ENCODE assay signal across 8 cellular contexts in genomic region chr15:100879461-100880138, GRCh38. TPM values are rescaled to one million over a fixed set of nuclear protein-coding genes. Genes with fewer than 3 reads are reported as not detected.
A peak's percentile ranks its signal among the peaks of the same experiment; 100 is the strongest.
DNase-seq lines count a peak whose midpoint lies in the region; ATAC-seq and TF ChIP-seq lines count a peak whose summit lies in the region.

ALDH1A3 (plus strand) TSS chr15:100879831; CDS start chr15:100879908, 77 bp downstream.

- no TSS peak for BruUV-seq in PC-3 (replicated peaks; lab: Mats Ljungman, UMichigan)

- CTCF ChIA-PET in PC-3 (lab: Charles Lee) = no interaction called here

- no peaks in the 10 kb centered on the region for H3K9me3 Mint-ChIP-seq in chondrocyte (ENCODE audit: low read depth)

- H3K4me1 ChIP-seq in PC-3 (ENCODE audit: insufficient read depth, low read length) (peaks cover 32% of the 10 kb centered on the region), lower lobe of right lung (peaks cover 12% of the 10 kb centered on the region), tibial artery (peaks cover 0 to 19% (median 14%) of the 10 kb centered on the region in 4 donors)

- H3K9ac ChIP-seq in PC-3 (ENCODE audit: low read length) = peak within 1 kb of the TSS; percentile 100

- H3K4me3 Mint-ChIP-seq in chondrocyte (ENCODE audit: unreplicated experiment) = peak within 1 kb of the TSS; percentile 67

- ATAC-seq in PC-3 (peak; percentile 76), lower lobe of right lung (peak; percentile 67 to 84)

- H3K27ac Mint-ChIP-seq in chondrocyte (ENCODE audit: unreplicated experiment) = no peak within 1 kb of the TSS

- peaks cover 46% of the 10 kb centered on the region for H4K20me1 ChIP-seq in PC-3 (ENCODE audit: low read length)

- peaks cover 51% of the 10 kb centered on the region for H3K27me3 Mint-ChIP-seq in chondrocyte (ENCODE audit: low read depth)

- H3K27me3 ChIP-seq in PC-3 (ENCODE audit: low read length) = no peaks in the 10 kb centered on the region
- H3K27me3 ChIP-seq in lower lobe of right lung (ENCODE audit: low read depth) = peaks cover 51% of the 10 kb centered on the region
- peaks cover 4 to 42% of the 10 kb centered on the region in 2 donors for H3K27me3 ChIP-seq in tibial artery

- no peak within 1 kb of the TSS for H2AFZ ChIP-seq in PC-3 (ENCODE audit: low read length)

- H3K79me2 ChIP-seq in PC-3 (ENCODE audit: low read length) = peaks cover 77% of the 10 kb centered on the region

- peak within 1 kb of the TSS; percentile 95 for H3K27ac ChIP-seq in PC-3 (ENCODE audit: low read length)
- H3K27ac ChIP-seq in lower lobe of right lung = no peak within 1 kb of the TSS
- no peak within 1 kb of the TSS for H3K27ac ChIP-seq in tibial artery
- no peak within 1 kb of the TSS for H3K27ac ChIP-seq in caudate nucleus (ENCODE audit: low read depth, low read length)

- H3K4me3 ChIP-seq in PC-3 (ENCODE audit: low read length) = peak within 1 kb of the TSS; percentile 78
- peak within 1 kb of the TSS; percentile 50 for H3K4me3 ChIP-seq in lower lobe of right lung
- H3K4me3 ChIP-seq in tibial artery = peak within 1 kb of the TSS; percentile 40 to 51

- H3K36me3 Mint-ChIP-seq in chondrocyte (ENCODE audit: low read depth) = no peaks in the 10 kb centered on the region

- peaks cover 46% of the 10 kb centered on the region for H3K36me3 ChIP-seq in PC-3 (ENCODE audit: low read depth, low read length)
- H3K36me3 ChIP-seq in lower lobe of right lung = no peaks in the 10 kb centered on the region
- no peaks in the 10 kb centered on the region for H3K36me3 ChIP-seq in tibial artery

- peak; percentile 13 for DNase-seq in stimulated activated CD8-positive, alpha-beta memory T cell treated with anti-CD3 and anti-CD28 coated beads, Interleukin-4, amount 100 ng/mL, for 24 hours (ENCODE audit: low read depth)
- DNase-seq in stimulated activated CD8-positive, alpha-beta memory T cell treated with anti-CD3 and anti-CD28 coated beads, Interleukin-4, amount 100 ng/mL, for 48 hours = no peak
- peak; percentile 93 for DNase-seq in PC-3
- DNase-seq in chondrocyte (ENCODE audit: low spot score) = no peak
- no peak for DNase-seq in lower lobe of right lung
- no peak for DNase-seq in tibial artery
- no peak for DNase-seq in caudate nucleus (lab: John Stamatoyannopoulos, UW)
- no peak for DNase-seq in NCI-H1048 (lab: John Stamatoyannopoulos, UW)

- POLR2A ChIA-PET in PC-3 (lab: Charles Lee; ENCODE audit: unreplicated experiment) = interaction anchor here (0.5 to 1.7 kb wide), 4 partner anchors 26 to 269 kb away, joined by 5 to 18 read pairs (median 10); no protein-coding TSS in a partner anchor

- H3K4me1 Mint-ChIP-seq in chondrocyte (ENCODE audit: low read depth) = peaks cover 12% of the 10 kb centered on the region

- peak within 1 kb of the TSS; percentile 93 for H3K4me2 ChIP-seq in PC-3 (ENCODE audit: low read length)

- peaks cover 27% of the 10 kb centered on the region for H3F3A ChIP-seq in PC-3 (ENCODE audit: low read length, unreplicated experiment)

- intact Hi-C loops in PC-3 (cut with micrococcal nuclease) = no loop called here
- intact Hi-C loops in lower lobe of right lung (cut with DNase I) = loop anchor here (10.0 kb wide), 1 partner anchor 255 kb away; no protein-coding TSS in a partner anchor
- intact Hi-C loops in tibial artery (cut with DNase I; ENCODE audit: low total_unique reads) = no loop called here

- no peaks in the 10 kb centered on the region for H3K9me3 ChIP-seq in PC-3 (ENCODE audit: low read length)
- no peaks in the 10 kb centered on the region for H3K9me3 ChIP-seq in lower lobe of right lung
- H3K9me3 ChIP-seq in tibial artery = no peaks in the 10 kb centered on the region

- H3K9me2 ChIP-seq in PC-3 (replicated peaks; ENCODE audit: low read length) = no peaks in the 10 kb centered on the region

- no peak for TF ChIP-seq CTCF in PC-3 (conservative IDR thresholded peaks at IDR 0.05; ENCODE audit: low read depth, low read length)
- TF ChIP-seq CTCF in chondrocyte (IDR thresholded peaks at IDR 0.05) = no peak
- no peak for TF ChIP-seq CTCF in lower lobe of right lung (IDR thresholded peaks at IDR 0.05)
- no peak for TF ChIP-seq CTCF in tibial artery (IDR thresholded peaks at IDR 0.05)

RNA-seq across cellular contexts. Expression of gene ALDH1A3, which starts in this region (rescaled TPM):
- total RNA-seq in PC-3 (2014; rRNA removed) (5,398 and 6,043 TPM in 2 replicates), chondrocyte (0.51 to 0.55 TPM in 2 of 3 replicates, not detected in the other), lower lobe of right lung (9.7 TPM)

Comparison
In these comparisons a context has a peak if more than half of its experiments do, and no peak if none do; other contexts are left out.
1. RNA of gene ALDH1A3 (total RNA-seq): 5,398 to 6,043 TPM in PC-3; 9.7 TPM in lower lobe of right lung (single experiment) and 0.51 to 0.55 TPM in chondrocyte; every median in the first group is over 100 times any median in the second.
2. DNase-seq: peak in stimulated activated CD8-positive, alpha-beta memory T cell treated with anti-CD3 and anti-CD28 coated beads, Interleukin-4, amount 100 ng/mL, for 24 hours (single experiment) and PC-3 (single experiment); none in stimulated activated CD8-positive, alpha-beta memory T cell treated with anti-CD3 and anti-CD28 coated beads, Interleukin-4, amount 100 ng/mL, for 48 hours (single experiment), chondrocyte (single experiment), lower lobe of right lung (single experiment), tibial artery (0 of 2), caudate nucleus (0 of 61) and NCI-H1048 (single experiment).
3. Peak in every context shown above with its lines, with median percentiles within 50 percentile points of each other: H3K4me3 ChIP-seq.